29 cellular contexts compared by ENCODE assay signal in genomic region chr1:220642285-220642684, GRCh38.
"Had no signal": no experiment of that assay in that cellular context is flagged by ENCODE, and none has a peak within 500 bp of the region (broad histone marks: within the 10 kb centered on the region; RNA-seq: fewer than 3 reads in every experiment).

No MANE protein-coding gene starts in this region.

- H2AFZ ChIP-seq: parathyroid adenoma had no signal

- H3K4me1 ChIP-seq: parathyroid adenoma, psoas muscle, right lobe of liver, sigmoid colon, thyroid gland, tibial nerve, upper lobe of left lung, vagina had no signal

- H3K79me2 ChIP-seq: parathyroid adenoma had no signal

- H3K27me3 Mint-ChIP-seq: progenitor cell of endocrine pancreas had no signal

- H3K27ac Mint-ChIP-seq: naive B cell; naive thymus-derived CD8-positive, alpha-beta T cell; natural killer cell treated with Interleukin-12 subunit alpha and Interleukin-12 subunit beta and Interleukin-15 and Interleukin-18, amount 100 ng/mL, for 72 hours; nephron progenitor cell; progenitor cell of endocrine pancreas; stimulated activated effector memory CD8-positive, alpha-beta T cell treated with anti-CD3 and anti-CD28 coated beads, Interleukin-12 subunit alpha, Interleukin-12 subunit beta, amount 100 ng/mL, for 72 hours; stimulated activated naive B cell treated with anti-CD40 and anti-IgM and Interleukin-4, amounts not matched to agents 10 μg/mL and 1 μg/mL and 100 μg/mL, for 72 hours; stimulated activated naive CD8-positive, alpha-beta T cell treated with anti-CD3 and anti-CD28 coated beads, Interleukin-15, amount 100 ng/mL, for 72 hours had no signal

- H3K36me3 Mint-ChIP-seq: naive B cell; naive thymus-derived CD8-positive, alpha-beta T cell; natural killer cell treated with Interleukin-12 subunit alpha and Interleukin-12 subunit beta and Interleukin-15 and Interleukin-18, amount 100 ng/mL, for 72 hours; stimulated activated effector memory CD8-positive, alpha-beta T cell treated with anti-CD3 and anti-CD28 coated beads, Interleukin-12 subunit alpha, Interleukin-12 subunit beta, amount 100 ng/mL, for 72 hours; stimulated activated naive B cell treated with anti-CD40 and anti-IgM and Interleukin-4, amounts not matched to agents 10 μg/mL and 1 μg/mL and 100 μg/mL, for 72 hours had no signal

- H3K9me3 Mint-ChIP-seq: stimulated activated effector memory CD8-positive, alpha-beta T cell treated with anti-CD3 and anti-CD28 coated beads, Interleukin-12 subunit alpha, Interleukin-12 subunit beta, amount 100 ng/mL, for 72 hours; stimulated activated naive CD8-positive, alpha-beta T cell treated with anti-CD3 and anti-CD28 coated beads, Interleukin-15, amount 100 ng/mL, for 72 hours had no signal

- H3K27me3 ChIP-seq: neutrophil, ovary, right lobe of liver, sigmoid colon, thyroid gland, tibial nerve, upper lobe of left lung, vagina had no signal

- H3K4me3 Mint-ChIP-seq: naive B cell; naive thymus-derived CD8-positive, alpha-beta T cell; natural killer cell treated with Interleukin-12 subunit alpha and Interleukin-12 subunit beta and Interleukin-15 and Interleukin-18, amount 100 ng/mL, for 72 hours; nephron progenitor cell; neural crest cell; stimulated activated effector memory CD8-positive, alpha-beta T cell treated with anti-CD3 and anti-CD28 coated beads, Interleukin-12 subunit alpha, Interleukin-12 subunit beta, amount 100 ng/mL, for 72 hours; stimulated activated naive B cell treated with anti-CD40 and anti-IgM and Interleukin-4, amounts not matched to agents 10 μg/mL and 1 μg/mL and 100 μg/mL, for 72 hours; stimulated activated naive CD8-positive, alpha-beta T cell treated with anti-CD3 and anti-CD28 coated beads, Interleukin-15, amount 100 ng/mL, for 72 hours had no signal

- ATAC-seq: naive thymus-derived CD8-positive, alpha-beta T cell; natural killer cell treated with Interleukin-12 subunit alpha and Interleukin-12 subunit beta and Interleukin-15 and Interleukin-18, amount 100 ng/mL, for 72 hours; psoas muscle; right cardiac atrium; right lobe of liver; stimulated activated effector memory CD8-positive, alpha-beta T cell treated with anti-CD3 and anti-CD28 coated beads, Interleukin-12 subunit alpha, Interleukin-12 subunit beta, amount 100 ng/mL, for 72 hours; stimulated activated naive B cell treated with anti-CD40 and anti-IgM and Interleukin-4, amounts not matched to agents 10 μg/mL and 1 μg/mL and 100 μg/mL, for 72 hours; stimulated activated naive CD8-positive, alpha-beta T cell treated with anti-CD3 and anti-CD28 coated beads, Interleukin-15, amount 100 ng/mL, for 72 hours; stimulated activated naive CD8-positive, alpha-beta T cell treated with anti-CD3 and anti-CD28 coated beads, Interleukin-15, Interleukin-2, amounts not matched to agents 100 U/mL and 50 U/mL, for 24 hours had no signal

- H3K4me1 Mint-ChIP-seq: naive B cell; naive thymus-derived CD8-positive, alpha-beta T cell; nephron progenitor cell; neural crest cell; stimulated activated effector memory CD8-positive, alpha-beta T cell treated with anti-CD3 and anti-CD28 coated beads, Interleukin-12 subunit alpha, Interleukin-12 subunit beta, amount 100 ng/mL, for 72 hours; stimulated activated naive B cell treated with anti-CD40 and anti-IgM and Interleukin-4, amounts not matched to agents 10 μg/mL and 1 μg/mL and 100 μg/mL, for 72 hours; stimulated activated naive CD8-positive, alpha-beta T cell treated with anti-CD3 and anti-CD28 coated beads, Interleukin-15, amount 100 ng/mL, for 72 hours had no signal

- H3K4me3 ChIP-seq: ovary, psoas muscle, right lobe of liver, sigmoid colon, thoracic aorta, thyroid gland, tibial nerve, upper lobe of left lung, vagina had no signal

- H3K36me3 ChIP-seq: neutrophil, ovary, right lobe of liver, sigmoid colon, thoracic aorta, thyroid gland, upper lobe of left lung had no signal

- H3K9me3 ChIP-seq: neutrophil, ovary, right lobe of liver, sigmoid colon, thoracic aorta, thyroid gland, tibial nerve, upper lobe of left lung, vagina had no signal

- H3K27ac ChIP-seq: neutrophil, ovary, parathyroid adenoma, psoas muscle, right lobe of liver, sigmoid colon, thoracic aorta, thyroid gland, tibial nerve, upper lobe of left lung, vagina had no signal

- DNase-seq: naive B cell; naive thymus-derived CD8-positive, alpha-beta T cell; nephron progenitor cell; nucleus accumbens; ovary; psoas muscle; right cardiac atrium; right lobe of liver; sigmoid colon; small intestine; stimulated activated CD4-positive, alpha-beta T cell treated with anti-CD3 and anti-CD28 coated beads, Interleukin-15, amount 100 ng/mL, for 24 hours; stimulated activated CD4-positive, alpha-beta T cell treated with anti-CD3 and anti-CD28 coated beads, Interleukin-2, amount 100 ng/mL, for 24 hours; stimulated activated CD4-positive, alpha-beta T cell treated with anti-CD3 and anti-CD28 coated beads, Interleukin-2, amount 100 ng/mL, for 48 hours; stimulated activated CD4-positive, alpha-beta T cell treated with anti-CD3 and anti-CD28 coated beads, Interleukin-4, amount 100 ng/mL, for 24 hours; stimulated activated naive B cell treated with anti-CD40 and anti-IgM and Interleukin-4, amounts not matched to agents 10 μg/mL and 1 μg/mL and 100 μg/mL, for 72 hours; stimulated activated naive CD8-positive, alpha-beta T cell treated with anti-CD3 and anti-CD28 coated beads, Interleukin-15, amount 100 ng/mL, for 72 hours; stimulated activated naive CD8-positive, alpha-beta T cell treated with anti-CD3 and anti-CD28 coated beads, Interleukin-15, Interleukin-2, amounts not matched to agents 100 U/mL and 50 U/mL, for 24 hours; thyroid gland; trophoblast cell had no signal
